ENCODE assay signal across 17 cellular contexts in the genomic region with DNA sequence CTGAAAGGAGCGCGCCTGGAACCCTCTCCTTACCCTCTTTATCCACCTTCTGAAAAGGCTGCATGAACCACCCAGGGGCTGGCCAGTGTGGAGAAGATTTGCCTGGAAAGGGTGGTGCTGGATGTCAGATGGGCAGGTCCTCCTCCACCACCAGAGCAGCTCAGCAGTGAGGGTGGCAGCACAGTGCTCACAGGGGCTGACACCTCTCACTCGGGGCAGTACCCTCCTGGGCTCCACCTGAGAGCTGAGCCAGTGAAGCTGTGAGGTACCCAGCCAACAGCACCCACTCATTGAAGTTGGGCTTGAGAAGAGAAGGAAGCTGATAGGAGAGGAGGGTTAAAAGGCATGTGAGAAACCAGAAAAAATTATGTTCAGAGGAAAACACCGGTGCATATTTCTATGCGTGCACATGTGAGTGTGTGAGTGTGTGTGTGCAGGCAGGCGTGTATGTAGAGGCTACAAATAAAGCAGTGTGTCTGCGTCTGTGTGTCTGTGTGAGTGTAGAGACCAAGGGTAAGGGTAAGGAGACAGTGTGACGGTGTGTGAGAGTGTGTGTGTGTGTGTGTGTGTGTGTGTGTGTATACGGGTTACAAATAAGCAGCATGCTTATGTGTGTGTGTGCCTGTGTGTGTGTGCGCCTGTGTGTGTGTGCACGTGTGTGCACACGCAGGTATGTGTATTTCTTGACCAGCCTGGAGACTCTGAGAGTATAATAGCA. TPM values are rescaled to one million over a fixed set of nuclear protein-coding genes. Genes with fewer than 3 reads are reported as not detected.
A peak's percentile ranks its signal among the peaks of the same experiment; 100 is the strongest.
DNase-seq lines count a peak whose midpoint lies in the region; ATAC-seq, FAIRE-seq and TF ChIP-seq lines count a peak whose summit lies in the region.
"Had no signal": no experiment of that assay in that cellular context is flagged by ENCODE, and none has a peak within 500 bp of the region (broad histone marks: within the 10 kb centered on the region; RNA-seq: fewer than 3 reads in every experiment).

No MANE protein-coding gene starts in this region.

- H3K27ac Mint-ChIP-seq in activated naive CD8-positive, alpha-beta T cell treated with anti-CD3 and anti-CD28 coated beads, Interleukin-2, amount 10 ng/mL, durations not matched to agents 7 days and 5 days, result no peak overlapping the region
- no peak overlapping the region for H3K27ac Mint-ChIP-seq in activated naive CD8-positive, alpha-beta T cell treated with anti-CD3 and anti-CD28 coated beads for 36 hours
- H3K27ac Mint-ChIP-seq in mesothelial cell of epicardium, result peak overlapping the region; percentile 65
- H3K27ac Mint-ChIP-seq in type B pancreatic cell, result peak overlapping the region; percentile 53
- H3K27ac Mint-ChIP-seq: activated B cell treated with CpG ODN at 0.5 μM for 24 hours had no signal

- H3K4me3 Mint-ChIP-seq in activated naive CD8-positive, alpha-beta T cell treated with anti-CD3 and anti-CD28 coated beads, Interleukin-2, amount 10 ng/mL, durations not matched to agents 7 days and 5 days, result no peak overlapping the region
- no peak overlapping the region for H3K4me3 Mint-ChIP-seq in activated naive CD8-positive, alpha-beta T cell treated with anti-CD3 and anti-CD28 coated beads for 36 hours
- H3K4me3 Mint-ChIP-seq in mesothelial cell of epicardium (no peak overlapping the region), type B pancreatic cell (no peak overlapping the region)
- H3K4me3 Mint-ChIP-seq: activated B cell treated with CpG ODN at 0.5 μM for 24 hours had no signal

- no peak overlapping the region for H3K4me3 ChIP-seq in bronchial epithelial cell (ENCODE audit: low read depth, low read length)

- FAIRE-seq in bronchial epithelial cell (lab: Jason Lieb, UNC), result peak; percentile 64

- TF ChIP-seq CTCF in bronchial epithelial cell (IDR thresholded peaks at IDR 0.05; ENCODE audit: insufficient read depth, low read length, severe bottlenecking) (no peak), mesothelial cell of epicardium (IDR thresholded peaks at IDR 0.05; ENCODE audit: unreplicated experiment) (no peak), type B pancreatic cell (conservative IDR thresholded peaks at IDR 0.05) (no peak), GM20000 (IDR thresholded peaks at IDR 0.05; ENCODE audit: extremely low read depth, missing control alignments) (no peak)

- ATAC-seq in activated naive CD8-positive, alpha-beta T cell treated with anti-CD3 and anti-CD28 coated beads, Interleukin-2, amount 10 ng/mL, durations not matched to agents 7 days and 5 days (ENCODE audit: low read depth), result peak; percentile 34

- no peaks in the 10 kb centered on the region for H3K36me3 Mint-ChIP-seq in activated naive CD8-positive, alpha-beta T cell treated with anti-CD3 and anti-CD28 coated beads, Interleukin-2, amount 10 ng/mL, durations not matched to agents 7 days and 5 days
- no peaks in the 10 kb centered on the region for H3K36me3 Mint-ChIP-seq in activated naive CD8-positive, alpha-beta T cell treated with anti-CD3 and anti-CD28 coated beads for 36 hours
- H3K36me3 Mint-ChIP-seq in mesothelial cell of epicardium, result no peaks in the 10 kb centered on the region
- no peaks in the 10 kb centered on the region for H3K36me3 Mint-ChIP-seq in type B pancreatic cell
- H3K36me3 Mint-ChIP-seq: naive B cell had no signal

- POLR2A ChIA-PET in activated naive CD8-positive, alpha-beta T cell treated with anti-CD3 and anti-CD28 coated beads, Interleukin-2, amount 10 ng/mL, durations not matched to agents 7 days and 5 days (lab: Charles Lee), result interaction anchor here (1.1 to 1.9 kb wide), 3 partner anchors 20 to 75 kb away, joined by 3 to 6 read pairs (median 5); partner anchors contain the start of gene PTMA

- no peaks in the 10 kb centered on the region for H3K9me3 Mint-ChIP-seq in activated naive CD8-positive, alpha-beta T cell treated with anti-CD3 and anti-CD28 coated beads, Interleukin-2, amount 10 ng/mL, durations not matched to agents 7 days and 5 days
- no peaks in the 10 kb centered on the region for H3K9me3 Mint-ChIP-seq in activated naive CD8-positive, alpha-beta T cell treated with anti-CD3 and anti-CD28 coated beads for 36 hours
- H3K9me3 Mint-ChIP-seq in mesothelial cell of epicardium, result no peaks in the 10 kb centered on the region
- H3K9me3 Mint-ChIP-seq in type B pancreatic cell, result no peaks in the 10 kb centered on the region
- H3K9me3 Mint-ChIP-seq: activated B cell treated with CpG ODN at 0.5 μM for 24 hours, naive B cell had no signal

- no peaks in the 10 kb centered on the region for H3K36me3 ChIP-seq in bronchial epithelial cell (ENCODE audit: control insufficient read depth, insufficient read depth, low read length)

- no peaks in the 10 kb centered on the region for H3K27me3 Mint-ChIP-seq in activated naive CD8-positive, alpha-beta T cell treated with anti-CD3 and anti-CD28 coated beads, Interleukin-2, amount 10 ng/mL, durations not matched to agents 7 days and 5 days
- no peaks in the 10 kb centered on the region for H3K27me3 Mint-ChIP-seq in activated naive CD8-positive, alpha-beta T cell treated with anti-CD3 and anti-CD28 coated beads for 36 hours
- H3K27me3 Mint-ChIP-seq in mesothelial cell of epicardium (ENCODE audit: low read depth) (no peaks in the 10 kb centered on the region), type B pancreatic cell (no peaks in the 10 kb centered on the region)
- H3K27me3 Mint-ChIP-seq: activated B cell treated with CpG ODN at 0.5 μM for 24 hours, naive B cell had no signal

- H3K4me1 Mint-ChIP-seq in activated naive CD8-positive, alpha-beta T cell treated with anti-CD3 and anti-CD28 coated beads, Interleukin-2, amount 10 ng/mL, durations not matched to agents 7 days and 5 days, result peaks cover 3% of the 10 kb centered on the region
- no peaks in the 10 kb centered on the region for H3K4me1 Mint-ChIP-seq in activated naive CD8-positive, alpha-beta T cell treated with anti-CD3 and anti-CD28 coated beads for 36 hours
- H3K4me1 Mint-ChIP-seq in mesothelial cell of epicardium, result peaks cover 19% of the 10 kb centered on the region
- peaks cover 12% of the 10 kb centered on the region for H3K4me1 Mint-ChIP-seq in type B pancreatic cell (ENCODE audit: unreplicated experiment)

- DNase-seq in activated naive CD8-positive, alpha-beta T cell treated with anti-CD3 and anti-CD28 coated beads, Interleukin-2, amount 10 ng/mL, durations not matched to agents 7 days and 5 days, result no peak
- no peak for DNase-seq in activated naive CD8-positive, alpha-beta T cell treated with anti-CD3 and anti-CD28 coated beads for 36 hours
- DNase-seq in bronchial epithelial cell (ENCODE audit: low read depth) (no peak), mesothelial cell of epicardium (ENCODE audit: low spot score in 2 of 2, unreplicated experiment in 2 of 2) (no peak), type B pancreatic cell (ENCODE audit: extremely low spot score, unreplicated experiment) (no peak), GM20000 (ENCODE audit: low spot score) (no peak), GF-D8 (lab: John Stamatoyannopoulos, UW) (no peak), NK-92 (lab: John Stamatoyannopoulos, UW; ENCODE audit: unreplicated experiment) (no peak)
- DNase-seq: activated B cell treated with CpG ODN at 0.5 μM for 24 hours; activated T-cell treated with anti-CD3 and anti-CD28 coated beads, Interleukin-2, amount 50 U/mL, for 1 hour; amygdala; dermis blood vessel endothelial cell; GOT3; naive B cell; NCI-H2081 treated with DMSO at 0.1 percent for 48 hours; NCI-H69; trophoblast cell had no signal

- no peaks in the 10 kb centered on the region for H3K27me3 ChIP-seq in bronchial epithelial cell (ENCODE audit: control insufficient read depth, insufficient read depth, low read length)

RNA-seq across cellular contexts. Expression of gene TEX44, which starts 40.8 kb away (rescaled TPM):
- total RNA-seq in activated naive CD8-positive, alpha-beta T cell treated with anti-CD3 and anti-CD28 coated beads, Interleukin-2, amount 10 ng/mL, durations not matched to agents 7 days and 5 days, result not detected
- total RNA-seq in activated naive CD8-positive, alpha-beta T cell treated with anti-CD3 and anti-CD28 coated beads for 36 hours, result not detected
- not detected in 2 replicates for total RNA-seq in bronchial epithelial cell
- total RNA-seq in mesothelial cell of epicardium, result not detected in 3 replicates
- total RNA-seq in type B pancreatic cell (ENCODE audit: low replicate concordance), result not detected in 2 replicates
- total RNA-seq: activated B cell treated with CpG ODN at 0.5 μM for 24 hours, dermis blood vessel endothelial cell had no signal

Comparison
In these comparisons a context has a peak if more than half of its experiments do, and no peak if none do; other contexts are left out.
1. H3K27ac Mint-ChIP-seq: peak in mesothelial cell of epicardium (single experiment) and type B pancreatic cell (single experiment); none in activated naive CD8-positive, alpha-beta T cell treated with anti-CD3 and anti-CD28 coated beads, Interleukin-2, amount 10 ng/mL, durations not matched to agents 7 days and 5 days (single experiment) and activated naive CD8-positive, alpha-beta T cell treated with anti-CD3 and anti-CD28 coated beads for 36 hours (single experiment).